Comparison of ENCODE assay signal across 2 cellular contexts in the genomic region with DNA sequence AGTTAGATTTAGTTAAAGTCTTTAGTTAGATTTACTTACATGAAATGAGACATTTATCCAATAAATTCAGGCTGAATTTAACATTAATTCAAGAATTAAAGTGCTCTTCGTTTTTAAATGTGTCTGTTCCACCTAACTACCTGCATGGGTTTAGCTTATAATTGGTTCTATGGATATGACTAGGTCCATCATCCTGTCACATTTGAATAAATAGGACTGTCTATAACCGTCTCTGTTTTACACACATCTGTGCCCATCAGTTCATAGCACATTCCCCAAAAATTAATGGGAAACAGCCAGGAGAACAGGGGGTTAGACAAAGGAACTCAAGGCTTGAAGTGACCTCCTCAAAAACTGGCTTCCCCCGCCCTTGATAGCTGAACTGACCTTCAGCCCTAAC.
TF ChIP-seq lines count a peak whose summit lies in the region.

No MANE protein-coding gene starts in this region.

TF ChIP-seq in H1, 55 proteins besides CTCF, POLR2A, EP300 and RAD21 (continued from another document):
- TF ChIP-seq TEAD4 (IDR thresholded peaks at IDR 0.05; ENCODE audit: low read depth, low read length) (no peak), SIX5 (IDR thresholded peaks at IDR 0.05; ENCODE audit: low read depth, low read length) (no peak), SAP30 (IDR thresholded peaks at IDR 0.05; ENCODE audit: insufficient read depth, insufficient replicate concordance, low read length) (no peak), JUND (IDR thresholded peaks at IDR 0.05; ENCODE audit: low read length) (no peak), CHD1 (IDR thresholded peaks at IDR 0.05; ENCODE audit: low read depth, low read length) (no peak)

TF ChIP-seq in SK-N-SH, 30 proteins besides CTCF, POLR2A, EP300 and RAD21 (continued from another document):
- TF ChIP-seq SIN3A (IDR thresholded peaks at IDR 0.05; ENCODE audit: borderline replicate concordance, low read depth, low read length) (no peak), NFIC (IDR thresholded peaks at IDR 0.05; ENCODE audit: borderline replicate concordance) (no peak)
- TF ChIP-seq, protein P1, sequence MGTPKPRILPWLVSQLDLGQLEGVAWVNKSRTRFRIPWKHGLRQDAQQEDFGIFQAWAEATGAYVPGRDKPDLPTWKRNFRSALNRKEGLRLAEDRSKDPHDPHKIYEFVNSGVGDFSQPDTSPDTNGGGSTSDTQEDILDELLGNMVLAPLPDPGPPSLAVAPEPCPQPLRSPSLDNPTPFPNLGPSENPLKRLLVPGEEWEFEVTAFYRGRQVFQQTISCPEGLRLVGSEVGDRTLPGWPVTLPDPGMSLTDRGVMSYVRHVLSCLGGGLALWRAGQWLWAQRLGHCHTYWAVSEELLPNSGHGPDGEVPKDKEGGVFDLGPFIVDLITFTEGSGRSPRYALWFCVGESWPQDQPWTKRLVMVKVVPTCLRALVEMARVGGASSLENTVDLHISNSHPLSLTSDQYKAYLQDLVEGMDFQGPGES (IDR thresholded peaks at IDR 0.05; ENCODE audit: low read depth, low read length) = no peak
